Comparison of ENCODE assay signal across 13 cellular contexts in the genomic region with DNA sequence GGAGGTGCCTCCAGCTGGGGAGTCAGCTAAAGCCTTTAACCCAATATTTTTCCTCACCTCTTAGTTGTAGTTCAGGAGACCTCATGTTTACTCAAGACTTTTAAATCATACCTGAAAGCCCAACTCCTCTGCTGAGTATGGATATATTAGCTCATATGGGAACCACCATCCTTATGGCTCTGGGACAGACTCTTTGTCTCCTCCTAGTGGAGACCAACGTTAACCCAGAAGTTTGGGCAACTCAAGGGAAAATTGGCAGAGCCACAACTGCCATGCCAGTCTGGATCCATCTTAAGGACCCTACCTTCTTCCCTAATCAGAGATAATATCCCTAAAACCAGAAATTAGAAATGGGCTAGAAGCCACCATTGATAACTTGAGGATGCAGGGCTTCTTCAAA.
A peak's percentile ranks its signal among the peaks of the same experiment; 100 is the strongest.
DNase-seq lines count a peak whose midpoint lies in the region; ATAC-seq, FAIRE-seq and TF ChIP-seq lines count a peak whose summit lies in the region.
"Had no signal": no experiment of that assay in that cellular context is flagged by ENCODE, and none has a peak within 500 bp of the region (broad histone marks: within the 10 kb centered on the region; RNA-seq: fewer than 3 reads in every experiment).

No MANE protein-coding gene starts in this region.

- H3K9me3 ChIP-seq in SK-N-SH (no peaks in the 10 kb centered on the region), astrocyte (ENCODE audit: insufficient read depth, low read depth, low read length) (peaks cover 10% of the 10 kb centered on the region), osteoblast (ENCODE audit: low read depth, low read length) (no peaks in the 10 kb centered on the region)

- no peaks in the 10 kb centered on the region for H3K9me2 ChIP-seq in SK-N-SH

- H3K9me3 Mint-ChIP-seq in astrocyte (ENCODE audit: unreplicated experiment) (no peaks in the 10 kb centered on the region), T-cell (peaks cover 0 to 3% (median 0%) of the 10 kb centered on the region in 3 donors)
- H3K9me3 Mint-ChIP-seq: activated naive CD4-positive, alpha-beta T cell treated with anti-CD3 and anti-CD28 coated beads, Interleukin-2, amount 50 U/mL, for 24 hours had no signal

- TF ChIP-seq RAD21 in SK-N-SH (IDR thresholded peaks at IDR 0.05; ENCODE audit: low read length), result peak; percentile 16; the same call in 1 of the 2 replicates

- WGBS in SK-N-SH (ENCODE audit: low lambda C conversion rate), result 10% methylated on average over 1 of the region's 1 CpG

- H3K4me1 Mint-ChIP-seq in astrocyte (ENCODE audit: low read depth, unreplicated experiment) (no peaks in the 10 kb centered on the region), T-cell (peaks cover 0 to 4% (median 0%) of the 10 kb centered on the region in 3 donors)
- H3K4me1 Mint-ChIP-seq: activated naive CD4-positive, alpha-beta T cell treated with anti-CD3 and anti-CD28 coated beads, Interleukin-2, amount 50 U/mL, for 24 hours had no signal

- H4K20me1 ChIP-seq in SK-N-SH (ENCODE audit: insufficient read depth), result no peaks in the 10 kb centered on the region
- no peaks in the 10 kb centered on the region for H4K20me1 ChIP-seq in astrocyte (ENCODE audit: insufficient read depth, low read length)
- H4K20me1 ChIP-seq in osteoblast (ENCODE audit: insufficient read depth, low read length), result no peaks in the 10 kb centered on the region

- H3K4me1 ChIP-seq in SK-N-SH (ENCODE audit: control insufficient read depth in 1 of 2, insufficient read depth in 2 of 2, low read depth in 1 of 2, low read length in 1 of 2) (no peaks in the 10 kb centered on the region; a peak in 1 of 4 replicates), astrocyte (ENCODE audit: insufficient read depth, low read length) (no peaks in the 10 kb centered on the region), osteoblast (ENCODE audit: insufficient read depth, low read length) (no peaks in the 10 kb centered on the region)
- H3K4me1 ChIP-seq: esophagus squamous epithelium, left lung had no signal

- POLR2A ChIA-PET in SK-N-SH (lab: Yijun Ruan, JAX) (no interaction called here), T-cell (lab: Charles Lee) (interaction anchor here in 1 of 2 donors (0.6 kb wide), 1 partner anchor 20 kb away, joined by 4 read pairs; no protein-coding TSS in a partner anchor)

- H3K79me2 ChIP-seq in SK-N-SH (ENCODE audit: insufficient read depth) (no peaks in the 10 kb centered on the region), astrocyte (ENCODE audit: insufficient read depth, low read length) (no peaks in the 10 kb centered on the region), osteoblast (ENCODE audit: insufficient read depth, low read length) (no peaks in the 10 kb centered on the region)

- peak; percentile 54 for TF ChIP-seq CTCF in SK-N-SH (IDR thresholded peaks at IDR 0.05)
- TF ChIP-seq CTCF in astrocyte (IDR thresholded peaks at IDR 0.05; ENCODE audit: insufficient read depth, low read depth, low read length), result peak; percentile 15
- peak; percentile 39 for TF ChIP-seq CTCF in osteoblast (IDR thresholded peaks at IDR 0.05; ENCODE audit: extremely low read depth, low read depth, low read length)

- TF ChIP-seq EP300 in SK-N-SH (IDR thresholded peaks at IDR 0.05; ENCODE audit: borderline replicate concordance in 1 of 2, low read depth in 1 of 2, low read length in 1 of 2), result no peak

- DNase-seq in SK-N-SH (no peak), astrocyte (ENCODE audit: low read depth) (no peak), osteoblast (ENCODE audit: insufficient read length, low spot score, missing footprints) (no peak), T-cell (no peak), kidney tubule cell (ENCODE audit: low spot score) (no peak), H4 (ENCODE audit: low spot score) (no peak)
- DNase-seq: esophagus squamous epithelium, left lung, NCI-H748 treated with DMSO at 0.1 percent for 48 hours had no signal

- H3K36me3 Mint-ChIP-seq in astrocyte (ENCODE audit: low read depth, unreplicated experiment) (no peaks in the 10 kb centered on the region), T-cell (no peaks in the 10 kb centered on the region)
- H3K36me3 Mint-ChIP-seq: stimulated activated memory B cell treated with anti-CD40 and anti-IgM and Interleukin-4, amounts not matched to agents 10 μg/mL and 1 μg/mL and 100 μg/mL, for 72 hours had no signal

- H3K27ac ChIP-seq in SK-N-SH (ENCODE audit: low read depth in 2 of 2, low read length in 1 of 2) (no peak overlapping the region), astrocyte (ENCODE audit: low read depth, low read length) (no peak overlapping the region), osteoblast (ENCODE audit: low read depth, low read length) (no peak overlapping the region)
- H3K27ac ChIP-seq: esophagus squamous epithelium, left lung had no signal

- H3K4me3 Mint-ChIP-seq in astrocyte (ENCODE audit: unreplicated experiment) (no peak overlapping the region), T-cell (no peak overlapping the region)
- H3K4me3 Mint-ChIP-seq: activated naive CD4-positive, alpha-beta T cell treated with anti-CD3 and anti-CD28 coated beads, Interleukin-2, amount 50 U/mL, for 24 hours; stimulated activated memory B cell treated with anti-CD40 and anti-IgM and Interleukin-4, amounts not matched to agents 10 μg/mL and 1 μg/mL and 100 μg/mL, for 72 hours had no signal

- no peak overlapping the region for H3K4me3 ChIP-seq in SK-N-SH (ENCODE audit: low read depth in 2 of 2, low read length in 1 of 2)
- no peak overlapping the region for H3K4me3 ChIP-seq in astrocyte (ENCODE audit: insufficient read depth, low read depth, low read length)
- H3K4me3 ChIP-seq in osteoblast (ENCODE audit: insufficient read depth, low read length), result no peak overlapping the region
- H3K4me3 ChIP-seq: esophagus squamous epithelium, left lung had no signal

- H3K4me2 ChIP-seq in SK-N-SH, result no peak overlapping the region
- no peak overlapping the region for H3K4me2 ChIP-seq in astrocyte (ENCODE audit: low read length)
- no peak overlapping the region for H3K4me2 ChIP-seq in osteoblast (ENCODE audit: insufficient read depth, low read length)

- H3K27me3 Mint-ChIP-seq in astrocyte (ENCODE audit: low read depth, unreplicated experiment), result no peaks in the 10 kb centered on the region
- H3K27me3 Mint-ChIP-seq in T-cell, result no peaks in the 10 kb centered on the region
- H3K27me3 Mint-ChIP-seq: activated naive CD4-positive, alpha-beta T cell treated with anti-CD3 and anti-CD28 coated beads, Interleukin-2, amount 50 U/mL, for 24 hours had no signal

- CTCF ChIA-PET in SK-N-SH (lab: Yijun Ruan, JAX) (interaction anchor here (1.2 kb wide), 1 partner anchor 458 kb away, joined by 3 read pairs; no protein-coding TSS in a partner anchor), T-cell (lab: Charles Lee) (interaction anchor here (0.7 to 1.3 kb wide), 3 partner anchors 30 to 48 kb away, joined by 3 read pairs; no protein-coding TSS in a partner anchor)

- H2AFZ ChIP-seq in SK-N-SH (ENCODE audit: low read depth), result no peak overlapping the region
- H2AFZ ChIP-seq in astrocyte (ENCODE audit: low read depth, low read length), result no peak overlapping the region
- no peak overlapping the region for H2AFZ ChIP-seq in osteoblast (ENCODE audit: low read length)

- H3K36me3 ChIP-seq in SK-N-SH (replicated peaks in 1 of 2; ENCODE audit: control insufficient read depth in 1 of 2, insufficient read depth in 2 of 2, low read length in 1 of 2) (no peaks in the 10 kb centered on the region), astrocyte (ENCODE audit: insufficient read depth, low read length) (no peaks in the 10 kb centered on the region), osteoblast (ENCODE audit: insufficient read depth, low read length) (no peaks in the 10 kb centered on the region)
- H3K36me3 ChIP-seq: esophagus squamous epithelium, left lung had no signal

- H3K27me3 ChIP-seq in SK-N-SH (ENCODE audit: insufficient read depth), result no peaks in the 10 kb centered on the region
- H3K27me3 ChIP-seq in astrocyte (ENCODE audit: insufficient read depth, low read length), result no peaks in the 10 kb centered on the region
- H3K27me3 ChIP-seq in osteoblast (ENCODE audit: insufficient read depth, low read length), result no peaks in the 10 kb centered on the region
- H3K27me3 ChIP-seq: esophagus squamous epithelium, left lung had no signal

- no peaks in the 10 kb centered on the region for H3F3A ChIP-seq in SK-N-SH (replicated peaks; ENCODE audit: insufficient read depth)

- no peak overlapping the region for H3K27ac Mint-ChIP-seq in astrocyte (ENCODE audit: unreplicated experiment)
- no peak overlapping the region for H3K27ac Mint-ChIP-seq in T-cell
- H3K27ac Mint-ChIP-seq: activated naive CD4-positive, alpha-beta T cell treated with anti-CD3 and anti-CD28 coated beads, Interleukin-2, amount 50 U/mL, for 24 hours; stimulated activated memory B cell treated with anti-CD40 and anti-IgM and Interleukin-4, amounts not matched to agents 10 μg/mL and 1 μg/mL and 100 μg/mL, for 72 hours had no signal

- no peak for FAIRE-seq in astrocyte (lab: Jason Lieb, UNC)

- H3K9ac ChIP-seq in SK-N-SH (no peak overlapping the region), astrocyte (ENCODE audit: low read length) (no peak overlapping the region)

- no peak for ATAC-seq in SK-N-SH treated with all-trans-retinoic acid at 6 μM for 48 hours
- peak; percentile 60 for ATAC-seq in GM21529 (IDR thresholded peaks at IDR 0.05; ENCODE audit: unreplicated experiment)
- ATAC-seq in T-cell (replicated peaks in 1 of 4), result no peak
- ATAC-seq: left lung; stimulated activated memory B cell treated with anti-CD40 and anti-IgM and Interleukin-4, amounts not matched to agents 10 μg/mL and 1 μg/mL and 100 μg/mL, for 72 hours had no signal

TF ChIP-seq in SK-N-SH, 30 proteins besides CTCF, POLR2A, EP300 and RAD21 (continues in another document):
- TF ChIP-seq, protein P1, sequence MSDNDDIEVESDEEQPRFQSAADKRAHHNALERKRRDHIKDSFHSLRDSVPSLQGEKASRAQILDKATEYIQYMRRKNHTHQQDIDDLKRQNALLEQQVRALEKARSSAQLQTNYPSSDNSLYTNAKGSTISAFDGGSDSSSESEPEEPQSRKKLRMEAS (IDR thresholded peaks at IDR 0.05; ENCODE audit: low read depth), result no peak
- TF ChIP-seq SMC3 (IDR thresholded peaks at IDR 0.05; ENCODE audit: low read depth, low read length), result peak; percentile 10; the same call in 1 of the 2 replicates
- TF ChIP-seq TEAD4 (IDR thresholded peaks at IDR 0.05; ENCODE audit: borderline replicate concordance, insufficient read depth), result no peak
- TF ChIP-seq RFX5 (IDR thresholded peaks at IDR 0.05; ENCODE audit: low read length), result no peak
- no peak for TF ChIP-seq GABPA (IDR thresholded peaks at IDR 0.05; ENCODE audit: low read depth)

TF ChIP-seq in SK-N-SH treated with all-trans-retinoic acid at 6 μM for 48 hours, 23 proteins besides CTCF, POLR2A, EP300 and RAD21:
- TF ChIP-seq TCF4 (CRISPR knock-in tag; IDR thresholded peaks at IDR 0.05; ENCODE audit: borderline replicate concordance), result no peak
- no peak for TF ChIP-seq PPARA (CRISPR knock-in tag; IDR thresholded peaks at IDR 0.05; ENCODE audit: borderline replicate concordance)
- no peak for TF ChIP-seq ARNTL (CRISPR knock-in tag; IDR thresholded peaks at IDR 0.05; ENCODE audit: borderline replicate concordance, low read depth)
- no peak for TF ChIP-seq SNAI2 (CRISPR knock-in tag; IDR thresholded peaks at IDR 0.05)
- TF ChIP-seq GLIS3 (CRISPR knock-in tag; IDR thresholded peaks at IDR 0.05), result no peak
TF ChIP-seq in SK-N-SH treated with all-trans-retinoic acid at 6 μM for 48 hours: peak in this region for 0.
